Comparison of ENCODE assay signal across 8 cellular contexts in the genomic region with DNA sequence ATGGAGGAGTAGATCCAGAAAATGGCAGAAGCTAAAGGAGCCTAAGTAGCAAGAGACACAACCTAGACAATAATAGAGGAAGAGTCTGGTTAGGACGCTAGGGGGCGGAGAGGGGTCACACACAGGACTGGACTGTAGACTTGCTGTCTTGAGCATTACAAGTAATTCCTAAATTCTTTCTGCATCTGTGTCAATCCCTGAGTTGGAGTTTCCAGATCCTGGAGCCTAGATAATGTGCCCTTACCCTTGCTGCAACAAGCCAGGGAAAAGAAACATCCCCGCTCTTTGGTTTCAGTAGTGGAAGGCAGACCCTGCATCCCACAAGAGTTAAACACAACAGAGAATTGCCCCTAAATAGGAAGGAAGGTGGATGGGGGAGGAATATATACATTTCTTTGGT. TPM values are rescaled to one million over a fixed set of nuclear protein-coding genes. Genes with fewer than 3 reads are reported as not detected.
A peak's percentile ranks its signal among the peaks of the same experiment; 100 is the strongest.
DNase-seq lines count a peak whose midpoint lies in the region; ATAC-seq and TF ChIP-seq lines count a peak whose summit lies in the region.

No MANE protein-coding gene starts in this region.

- H3K4me1 ChIP-seq in neuron (ENCODE audit: insufficient read depth, low read length) (no peaks in the 10 kb centered on the region), upper lobe of right lung (no peaks in the 10 kb centered on the region)

- no peak overlapping the region for H3K4me3 ChIP-seq in HL-60 (replicated peaks; ENCODE audit: insufficient read depth, low read length)
- H3K4me3 ChIP-seq in fibroblast of pulmonary artery (replicated peaks; ENCODE audit: low read depth, low read length), result no peak overlapping the region
- no peak overlapping the region for H3K4me3 ChIP-seq in neuron (ENCODE audit: low read length)
- H3K4me3 ChIP-seq in upper lobe of right lung, result no peak overlapping the region

- DNase-seq in EH (ENCODE audit: low read depth) (peak; percentile 71), HL-60 (ENCODE audit: low read depth in 1 of 2, low spot score in 1 of 2) (peak in 1 of 2 experiments; percentile 83), NCI-H748 treated with DMSO at 0.1 percent for 48 hours (lab: John Stamatoyannopoulos, UW) (peak; percentile 77), fibroblast of pulmonary artery (ENCODE audit: low read depth) (peak; percentile 84), upper lobe of right lung (peak; percentile 69)
- peak; percentile 8 to 33 (median 15) for DNase-seq in activated CD8-positive, alpha-beta memory T cell treated with anti-CD3 and anti-CD28 coated beads for 48 hours (ENCODE audit: low read depth in 2 of 3, low spot score in 2 of 3)

- H3K9me3 ChIP-seq in neuron (ENCODE audit: low read length) (no peaks in the 10 kb centered on the region), upper lobe of right lung (no peaks in the 10 kb centered on the region)

- ATAC-seq in GM21526 (IDR thresholded peaks at IDR 0.05; ENCODE audit: low FRiP score, unreplicated experiment), result peak; percentile 98
- ATAC-seq in upper lobe of right lung, result peak; percentile 98

- H3K27ac ChIP-seq in HL-60 (replicated peaks) (no peak overlapping the region), upper lobe of right lung (no peak overlapping the region)

- peak overlapping the region; percentile 54 for H2AFZ ChIP-seq in neuron (ENCODE audit: low read depth, low read length)

- no peaks in the 10 kb centered on the region for H3K36me3 ChIP-seq in neuron (ENCODE audit: insufficient read depth, low read length)
- no peaks in the 10 kb centered on the region for H3K36me3 ChIP-seq in upper lobe of right lung

- TF ChIP-seq CTCF in HL-60 (IDR thresholded peaks at IDR 0.05; ENCODE audit: insufficient read depth, low read length), result peak; percentile 79
- peak; percentile 93 for TF ChIP-seq CTCF in fibroblast of pulmonary artery (IDR thresholded peaks at IDR 0.05; ENCODE audit: low read length, missing control alignments)
- TF ChIP-seq CTCF in upper lobe of right lung (IDR thresholded peaks at IDR 0.05), result peak; percentile 72

- intact Hi-C loops in upper lobe of right lung (cut with DNase I), result no loop called here

- H3K27me3 ChIP-seq in HL-60 (ENCODE audit: insufficient read depth, poor library complexity, severe bottlenecking) (no peaks in the 10 kb centered on the region), neuron (ENCODE audit: insufficient read depth, low read length) (no peaks in the 10 kb centered on the region), upper lobe of right lung (no peaks in the 10 kb centered on the region)

RNA-seq across cellular contexts. Expression of a gene that starts 14.9 kb away (rescaled TPM):
- total RNA-seq in upper lobe of right lung, result not detected

RNA-seq across cellular contexts. Expression of a gene that starts 20.4 kb away (rescaled TPM):
- total RNA-seq in upper lobe of right lung, result 12.6 TPM
